In the genomic region with DNA sequence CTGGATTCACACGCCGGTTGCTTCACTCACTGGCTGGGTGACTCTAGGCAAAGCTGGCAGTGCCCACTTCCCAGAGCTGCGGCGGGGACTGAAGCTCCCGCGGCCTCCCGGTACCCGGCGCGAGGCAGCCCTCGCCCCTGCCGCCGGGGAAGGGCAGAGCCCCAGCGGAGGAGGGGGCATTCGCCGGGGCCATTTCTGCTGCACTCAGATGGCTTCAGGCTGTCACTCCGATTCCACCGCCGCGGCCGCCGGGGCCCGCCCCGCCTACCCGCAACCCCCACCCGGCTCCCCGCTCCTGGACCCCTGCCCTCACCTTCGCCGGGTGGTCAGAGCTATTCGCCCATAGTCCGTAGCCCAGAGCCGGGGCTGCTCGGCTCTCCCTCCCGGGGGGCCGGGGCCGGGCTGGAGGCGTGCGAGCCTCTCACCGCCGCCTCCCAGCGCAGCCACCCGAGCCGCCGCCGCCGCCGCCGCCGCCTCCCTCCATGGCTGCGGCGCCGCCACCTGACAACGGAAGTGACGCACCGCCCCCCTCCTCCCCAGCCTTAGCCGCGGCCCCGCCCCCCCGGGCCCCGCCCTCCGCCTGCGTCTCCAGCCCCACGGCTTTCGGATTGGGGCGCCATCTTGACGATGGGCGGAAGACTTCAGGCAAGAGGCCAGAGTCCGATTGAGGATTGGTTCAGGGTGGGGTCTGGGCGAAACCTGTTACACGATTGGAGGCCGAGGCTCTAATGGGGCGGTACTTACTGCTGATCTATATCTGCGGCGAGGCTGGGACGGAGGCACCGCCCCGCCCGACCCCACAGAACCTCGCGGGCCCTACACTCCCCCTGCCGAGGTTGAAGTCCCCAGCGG, we compare ENCODE assay signal across 1 cellular context.
TF ChIP-seq lines count a peak whose summit lies in the region.

A gene with protein sequence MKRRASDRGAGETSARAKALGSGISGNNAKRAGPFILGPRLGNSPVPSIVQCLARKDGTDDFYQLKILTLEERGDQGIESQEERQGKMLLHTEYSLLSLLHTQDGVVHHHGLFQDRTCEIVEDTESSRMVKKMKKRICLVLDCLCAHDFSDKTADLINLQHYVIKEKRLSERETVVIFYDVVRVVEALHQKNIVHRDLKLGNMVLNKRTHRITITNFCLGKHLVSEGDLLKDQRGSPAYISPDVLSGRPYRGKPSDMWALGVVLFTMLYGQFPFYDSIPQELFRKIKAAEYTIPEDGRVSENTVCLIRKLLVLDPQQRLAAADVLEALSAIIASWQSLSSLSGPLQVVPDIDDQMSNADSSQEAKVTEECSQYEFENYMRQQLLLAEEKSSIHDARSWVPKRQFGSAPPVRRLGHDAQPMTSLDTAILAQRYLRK (minus strand): TSS at position 515 of the 852 bp plus-strand sequence. CDS start 24,592 bp downstream, outside the sequence.

TF ChIP-seq in HEK293, 187 proteins besides CTCF, POLR2A, EP300 and RAD21 (continued from another document and continues in another):
- TF ChIP-seq, protein P1, sequence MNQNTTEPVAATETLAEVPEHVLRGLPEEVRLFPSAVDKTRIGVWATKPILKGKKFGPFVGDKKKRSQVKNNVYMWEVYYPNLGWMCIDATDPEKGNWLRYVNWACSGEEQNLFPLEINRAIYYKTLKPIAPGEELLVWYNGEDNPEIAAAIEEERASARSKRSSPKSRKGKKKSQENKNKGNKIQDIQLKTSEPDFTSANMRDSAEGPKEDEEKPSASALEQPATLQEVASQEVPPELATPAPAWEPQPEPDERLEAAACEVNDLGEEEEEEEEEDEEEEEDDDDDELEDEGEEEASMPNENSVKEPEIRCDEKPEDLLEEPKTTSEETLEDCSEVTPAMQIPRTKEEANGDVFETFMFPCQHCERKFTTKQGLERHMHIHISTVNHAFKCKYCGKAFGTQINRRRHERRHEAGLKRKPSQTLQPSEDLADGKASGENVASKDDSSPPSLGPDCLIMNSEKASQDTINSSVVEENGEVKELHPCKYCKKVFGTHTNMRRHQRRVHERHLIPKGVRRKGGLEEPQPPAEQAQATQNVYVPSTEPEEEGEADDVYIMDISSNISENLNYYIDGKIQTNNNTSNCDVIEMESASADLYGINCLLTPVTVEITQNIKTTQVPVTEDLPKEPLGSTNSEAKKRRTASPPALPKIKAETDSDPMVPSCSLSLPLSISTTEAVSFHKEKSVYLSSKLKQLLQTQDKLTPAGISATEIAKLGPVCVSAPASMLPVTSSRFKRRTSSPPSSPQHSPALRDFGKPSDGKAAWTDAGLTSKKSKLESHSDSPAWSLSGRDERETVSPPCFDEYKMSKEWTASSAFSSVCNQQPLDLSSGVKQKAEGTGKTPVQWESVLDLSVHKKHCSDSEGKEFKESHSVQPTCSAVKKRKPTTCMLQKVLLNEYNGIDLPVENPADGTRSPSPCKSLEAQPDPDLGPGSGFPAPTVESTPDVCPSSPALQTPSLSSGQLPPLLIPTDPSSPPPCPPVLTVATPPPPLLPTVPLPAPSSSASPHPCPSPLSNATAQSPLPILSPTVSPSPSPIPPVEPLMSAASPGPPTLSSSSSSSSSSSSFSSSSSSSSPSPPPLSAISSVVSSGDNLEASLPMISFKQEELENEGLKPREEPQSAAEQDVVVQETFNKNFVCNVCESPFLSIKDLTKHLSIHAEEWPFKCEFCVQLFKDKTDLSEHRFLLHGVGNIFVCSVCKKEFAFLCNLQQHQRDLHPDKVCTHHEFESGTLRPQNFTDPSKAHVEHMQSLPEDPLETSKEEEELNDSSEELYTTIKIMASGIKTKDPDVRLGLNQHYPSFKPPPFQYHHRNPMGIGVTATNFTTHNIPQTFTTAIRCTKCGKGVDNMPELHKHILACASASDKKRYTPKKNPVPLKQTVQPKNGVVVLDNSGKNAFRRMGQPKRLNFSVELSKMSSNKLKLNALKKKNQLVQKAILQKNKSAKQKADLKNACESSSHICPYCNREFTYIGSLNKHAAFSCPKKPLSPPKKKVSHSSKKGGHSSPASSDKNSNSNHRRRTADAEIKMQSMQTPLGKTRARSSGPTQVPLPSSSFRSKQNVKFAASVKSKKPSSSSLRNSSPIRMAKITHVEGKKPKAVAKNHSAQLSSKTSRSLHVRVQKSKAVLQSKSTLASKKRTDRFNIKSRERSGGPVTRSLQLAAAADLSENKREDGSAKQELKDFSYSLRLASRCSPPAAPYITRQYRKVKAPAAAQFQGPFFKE (tag by site-specific recombination; IDR thresholded peaks at IDR 0.05; ENCODE audit: borderline replicate concordance), result no peak
- no peak for TF ChIP-seq ZNF843 (tag by site-specific recombination; IDR thresholded peaks at IDR 0.05)
- TF ChIP-seq ZNF660 (tag by site-specific recombination; IDR thresholded peaks at IDR 0.05), result no peak; the same call in 1 of the 2 replicates
- TF ChIP-seq ZNF423 (tag by site-specific recombination; IDR thresholded peaks at IDR 0.05), result no peak
- TF ChIP-seq, protein P2, sequence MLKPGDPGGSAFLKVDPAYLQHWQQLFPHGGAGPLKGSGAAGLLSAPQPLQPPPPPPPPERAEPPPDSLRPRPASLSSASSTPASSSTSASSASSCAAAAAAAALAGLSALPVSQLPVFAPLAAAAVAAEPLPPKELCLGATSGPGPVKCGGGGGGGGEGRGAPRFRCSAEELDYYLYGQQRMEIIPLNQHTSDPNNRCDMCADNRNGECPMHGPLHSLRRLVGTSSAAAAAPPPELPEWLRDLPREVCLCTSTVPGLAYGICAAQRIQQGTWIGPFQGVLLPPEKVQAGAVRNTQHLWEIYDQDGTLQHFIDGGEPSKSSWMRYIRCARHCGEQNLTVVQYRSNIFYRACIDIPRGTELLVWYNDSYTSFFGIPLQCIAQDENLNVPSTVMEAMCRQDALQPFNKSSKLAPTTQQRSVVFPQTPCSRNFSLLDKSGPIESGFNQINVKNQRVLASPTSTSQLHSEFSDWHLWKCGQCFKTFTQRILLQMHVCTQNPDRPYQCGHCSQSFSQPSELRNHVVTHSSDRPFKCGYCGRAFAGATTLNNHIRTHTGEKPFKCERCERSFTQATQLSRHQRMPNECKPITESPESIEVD (tag by site-specific recombination; IDR thresholded peaks at IDR 0.05), result no peak
- no peak for TF ChIP-seq ZNF549 (tag by site-specific recombination; IDR thresholded peaks at IDR 0.05)
- TF ChIP-seq ZNF112 (tag by site-specific recombination; IDR thresholded peaks at IDR 0.05), result no peak
- TF ChIP-seq MZF1 (tag by site-specific recombination; IDR thresholded peaks at IDR 0.05; ENCODE audit: borderline replicate concordance), result no peak
- TF ChIP-seq ZNF791 (tag by site-specific recombination; IDR thresholded peaks at IDR 0.05), result no peak
- TF ChIP-seq, protein P3, sequence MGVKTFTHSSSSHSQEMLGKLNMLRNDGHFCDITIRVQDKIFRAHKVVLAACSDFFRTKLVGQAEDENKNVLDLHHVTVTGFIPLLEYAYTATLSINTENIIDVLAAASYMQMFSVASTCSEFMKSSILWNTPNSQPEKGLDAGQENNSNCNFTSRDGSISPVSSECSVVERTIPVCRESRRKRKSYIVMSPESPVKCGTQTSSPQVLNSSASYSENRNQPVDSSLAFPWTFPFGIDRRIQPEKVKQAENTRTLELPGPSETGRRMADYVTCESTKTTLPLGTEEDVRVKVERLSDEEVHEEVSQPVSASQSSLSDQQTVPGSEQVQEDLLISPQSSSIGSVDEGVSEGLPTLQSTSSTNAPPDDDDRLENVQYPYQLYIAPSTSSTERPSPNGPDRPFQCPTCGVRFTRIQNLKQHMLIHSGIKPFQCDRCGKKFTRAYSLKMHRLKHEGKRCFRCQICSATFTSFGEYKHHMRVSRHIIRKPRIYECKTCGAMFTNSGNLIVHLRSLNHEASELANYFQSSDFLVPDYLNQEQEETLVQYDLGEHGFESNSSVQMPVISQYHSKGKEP (tag by site-specific recombination; IDR thresholded peaks at IDR 0.05), result no peak
- TF ChIP-seq, protein P4, sequence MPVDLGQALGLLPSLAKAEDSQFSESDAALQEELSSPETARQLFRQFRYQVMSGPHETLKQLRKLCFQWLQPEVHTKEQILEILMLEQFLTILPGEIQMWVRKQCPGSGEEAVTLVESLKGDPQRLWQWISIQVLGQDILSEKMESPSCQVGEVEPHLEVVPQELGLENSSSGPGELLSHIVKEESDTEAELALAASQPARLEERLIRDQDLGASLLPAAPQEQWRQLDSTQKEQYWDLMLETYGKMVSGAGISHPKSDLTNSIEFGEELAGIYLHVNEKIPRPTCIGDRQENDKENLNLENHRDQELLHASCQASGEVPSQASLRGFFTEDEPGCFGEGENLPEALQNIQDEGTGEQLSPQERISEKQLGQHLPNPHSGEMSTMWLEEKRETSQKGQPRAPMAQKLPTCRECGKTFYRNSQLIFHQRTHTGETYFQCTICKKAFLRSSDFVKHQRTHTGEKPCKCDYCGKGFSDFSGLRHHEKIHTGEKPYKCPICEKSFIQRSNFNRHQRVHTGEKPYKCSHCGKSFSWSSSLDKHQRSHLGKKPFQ (tag by site-specific recombination; IDR thresholded peaks at IDR 0.05), result no peak
- peak; percentile 58 for TF ChIP-seq KLF1 (tag by site-specific recombination; IDR thresholded peaks at IDR 0.05)
- no peak for TF ChIP-seq ZNF548 (tag by site-specific recombination; IDR thresholded peaks at IDR 0.05)
- no peak for TF ChIP-seq GFI1B (tag by site-specific recombination; IDR thresholded peaks at IDR 0.05)
- TF ChIP-seq ZNF416 (tag by site-specific recombination; IDR thresholded peaks at IDR 0.05), result no peak
- no peak for TF ChIP-seq SP7 (tag by site-specific recombination; IDR thresholded peaks at IDR 0.05)
- TF ChIP-seq, protein P5, sequence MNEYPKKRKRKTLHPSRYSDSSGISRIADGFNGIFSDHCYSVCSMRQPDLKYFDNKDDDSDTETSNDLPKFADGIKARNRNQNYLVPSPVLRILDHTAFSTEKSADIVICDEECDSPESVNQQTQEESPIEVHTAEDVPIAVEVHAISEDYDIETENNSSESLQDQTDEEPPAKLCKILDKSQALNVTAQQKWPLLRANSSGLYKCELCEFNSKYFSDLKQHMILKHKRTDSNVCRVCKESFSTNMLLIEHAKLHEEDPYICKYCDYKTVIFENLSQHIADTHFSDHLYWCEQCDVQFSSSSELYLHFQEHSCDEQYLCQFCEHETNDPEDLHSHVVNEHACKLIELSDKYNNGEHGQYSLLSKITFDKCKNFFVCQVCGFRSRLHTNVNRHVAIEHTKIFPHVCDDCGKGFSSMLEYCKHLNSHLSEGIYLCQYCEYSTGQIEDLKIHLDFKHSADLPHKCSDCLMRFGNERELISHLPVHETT (tag by site-specific recombination; IDR thresholded peaks at IDR 0.05), result no peak
- TF ChIP-seq ZNF76 (tag by site-specific recombination; IDR thresholded peaks at IDR 0.05; ENCODE audit: borderline replicate concordance, low read depth), result peak; percentile 88
- TF ChIP-seq, protein P6, sequence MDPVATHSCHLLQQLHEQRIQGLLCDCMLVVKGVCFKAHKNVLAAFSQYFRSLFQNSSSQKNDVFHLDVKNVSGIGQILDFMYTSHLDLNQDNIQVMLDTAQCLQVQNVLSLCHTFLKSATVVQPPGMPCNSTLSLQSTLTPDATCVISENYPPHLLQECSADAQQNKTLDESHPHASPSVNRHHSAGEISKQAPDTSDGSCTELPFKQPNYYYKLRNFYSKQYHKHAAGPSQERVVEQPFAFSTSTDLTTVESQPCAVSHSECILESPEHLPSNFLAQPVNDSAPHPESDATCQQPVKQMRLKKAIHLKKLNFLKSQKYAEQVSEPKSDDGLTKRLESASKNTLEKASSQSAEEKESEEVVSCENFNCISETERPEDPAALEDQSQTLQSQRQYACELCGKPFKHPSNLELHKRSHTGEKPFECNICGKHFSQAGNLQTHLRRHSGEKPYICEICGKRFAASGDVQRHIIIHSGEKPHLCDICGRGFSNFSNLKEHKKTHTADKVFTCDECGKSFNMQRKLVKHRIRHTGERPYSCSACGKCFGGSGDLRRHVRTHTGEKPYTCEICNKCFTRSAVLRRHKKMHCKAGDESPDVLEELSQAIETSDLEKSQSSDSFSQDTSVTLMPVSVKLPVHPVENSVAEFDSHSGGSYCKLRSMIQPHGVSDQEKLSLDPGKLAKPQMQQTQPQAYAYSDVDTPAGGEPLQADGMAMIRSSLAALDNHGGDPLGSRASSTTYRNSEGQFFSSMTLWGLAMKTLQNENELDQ (tag by site-specific recombination; IDR thresholded peaks at IDR 0.05; ENCODE audit: low read depth), result no peak
- no peak for TF ChIP-seq ZNF571 (tag by site-specific recombination; IDR thresholded peaks at IDR 0.05)
- TF ChIP-seq, protein P7, sequence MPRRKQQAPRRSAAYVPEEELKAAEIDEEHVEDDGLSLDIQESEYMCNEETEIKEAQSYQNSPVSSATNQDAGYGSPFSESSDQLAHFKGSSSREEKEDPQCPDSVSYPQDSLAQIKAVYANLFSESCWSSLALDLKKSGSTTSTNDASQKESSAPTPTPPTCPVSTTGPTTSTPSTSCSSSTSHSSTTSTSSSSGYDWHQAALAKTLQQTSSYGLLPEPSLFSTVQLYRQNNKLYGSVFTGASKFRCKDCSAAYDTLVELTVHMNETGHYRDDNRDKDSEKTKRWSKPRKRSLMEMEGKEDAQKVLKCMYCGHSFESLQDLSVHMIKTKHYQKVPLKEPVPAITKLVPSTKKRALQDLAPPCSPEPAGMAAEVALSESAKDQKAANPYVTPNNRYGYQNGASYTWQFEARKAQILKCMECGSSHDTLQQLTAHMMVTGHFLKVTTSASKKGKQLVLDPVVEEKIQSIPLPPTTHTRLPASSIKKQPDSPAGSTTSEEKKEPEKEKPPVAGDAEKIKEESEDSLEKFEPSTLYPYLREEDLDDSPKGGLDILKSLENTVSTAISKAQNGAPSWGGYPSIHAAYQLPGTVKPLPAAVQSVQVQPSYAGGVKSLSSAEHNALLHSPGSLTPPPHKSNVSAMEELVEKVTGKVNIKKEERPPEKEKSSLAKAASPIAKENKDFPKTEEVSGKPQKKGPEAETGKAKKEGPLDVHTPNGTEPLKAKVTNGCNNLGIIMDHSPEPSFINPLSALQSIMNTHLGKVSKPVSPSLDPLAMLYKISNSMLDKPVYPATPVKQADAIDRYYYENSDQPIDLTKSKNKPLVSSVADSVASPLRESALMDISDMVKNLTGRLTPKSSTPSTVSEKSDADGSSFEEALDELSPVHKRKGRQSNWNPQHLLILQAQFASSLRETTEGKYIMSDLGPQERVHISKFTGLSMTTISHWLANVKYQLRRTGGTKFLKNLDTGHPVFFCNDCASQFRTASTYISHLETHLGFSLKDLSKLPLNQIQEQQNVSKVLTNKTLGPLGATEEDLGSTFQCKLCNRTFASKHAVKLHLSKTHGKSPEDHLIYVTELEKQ (tag by site-specific recombination; IDR thresholded peaks at IDR 0.05; ENCODE audit: borderline replicate concordance), result no peak
- TF ChIP-seq ZNF350 (tag by site-specific recombination; IDR thresholded peaks at IDR 0.05), result no peak
- no peak for TF ChIP-seq ZNF837 (tag by site-specific recombination; IDR thresholded peaks at IDR 0.05)
- TF ChIP-seq ZNF600 (tag by site-specific recombination; IDR thresholded peaks at IDR 0.05), result no peak; the same call in none of the 2 replicates
- TF ChIP-seq, protein P8, sequence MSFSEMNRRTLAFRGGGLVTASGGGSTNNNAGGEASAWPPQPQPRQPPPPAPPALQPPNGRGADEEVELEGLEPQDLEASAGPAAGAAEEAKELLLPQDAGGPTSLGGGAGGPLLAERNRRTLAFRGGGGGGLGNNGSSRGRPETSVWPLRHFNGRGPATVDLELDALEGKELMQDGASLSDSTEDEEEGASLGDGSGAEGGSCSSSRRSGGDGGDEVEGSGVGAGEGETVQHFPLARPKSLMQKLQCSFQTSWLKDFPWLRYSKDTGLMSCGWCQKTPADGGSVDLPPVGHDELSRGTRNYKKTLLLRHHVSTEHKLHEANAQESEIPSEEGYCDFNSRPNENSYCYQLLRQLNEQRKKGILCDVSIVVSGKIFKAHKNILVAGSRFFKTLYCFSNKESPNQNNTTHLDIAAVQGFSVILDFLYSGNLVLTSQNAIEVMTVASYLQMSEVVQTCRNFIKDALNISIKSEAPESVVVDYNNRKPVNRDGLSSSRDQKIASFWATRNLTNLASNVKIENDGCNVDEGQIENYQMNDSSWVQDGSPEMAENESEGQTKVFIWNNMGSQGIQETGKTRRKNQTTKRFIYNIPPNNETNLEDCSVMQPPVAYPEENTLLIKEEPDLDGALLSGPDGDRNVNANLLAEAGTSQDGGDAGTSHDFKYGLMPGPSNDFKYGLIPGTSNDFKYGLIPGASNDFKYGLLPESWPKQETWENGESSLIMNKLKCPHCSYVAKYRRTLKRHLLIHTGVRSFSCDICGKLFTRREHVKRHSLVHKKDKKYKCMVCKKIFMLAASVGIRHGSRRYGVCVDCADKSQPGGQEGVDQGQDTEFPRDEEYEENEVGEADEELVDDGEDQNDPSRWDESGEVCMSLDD (tag by site-specific recombination; IDR thresholded peaks at IDR 0.05), result no peak
